In the genomic region with DNA sequence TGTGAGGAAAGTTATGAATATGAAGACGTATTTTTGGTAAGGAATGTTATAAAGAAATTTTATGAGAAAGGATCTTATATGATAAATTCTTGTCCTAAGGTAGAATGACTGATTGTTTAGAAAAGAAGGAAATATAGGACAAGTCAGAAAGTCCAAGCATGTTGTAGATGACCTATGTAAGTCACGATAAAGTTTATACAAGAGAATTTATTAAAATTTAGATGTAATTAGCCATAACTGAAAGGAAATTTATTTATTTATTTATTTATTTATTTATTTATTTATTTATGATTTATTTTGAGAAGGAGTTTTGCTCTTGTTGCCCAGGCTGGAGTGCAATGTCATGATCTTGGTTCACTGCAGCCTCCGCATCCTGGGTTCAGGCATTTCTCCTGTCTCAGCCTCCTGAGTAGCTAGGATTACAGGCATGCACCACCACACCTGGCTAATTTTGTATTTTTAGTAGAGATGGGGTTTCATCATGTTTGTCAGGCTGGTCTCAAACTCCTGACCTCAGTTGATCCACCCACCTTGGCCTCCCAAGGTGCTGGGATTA, we compare ENCODE assay signal across 2 cellular contexts. TPM values are rescaled to one million over a fixed set of nuclear protein-coding genes. Genes with fewer than 3 reads are reported as not detected.
"Had no signal": no experiment of that assay in that cellular context is flagged by ENCODE, and none has a peak within 500 bp of the region (broad histone marks: within the 10 kb centered on the region; RNA-seq: fewer than 3 reads in every experiment).

No MANE protein-coding gene starts in this region.

RNA-seq across cellular contexts. Expression of a gene that starts 12.3 kb away (rescaled TPM):
- total RNA-seq: activated B cell treated with CpG ODN at 0.5 μM for 24 hours; activated CD8-positive, alpha-beta memory T cell treated with anti-CD3 and anti-CD28 coated beads, Interleukin-2, amount 10 ng/mL, durations not matched to agents 7 days and 5 days had no signal
